Comparison of ENCODE assay signal across 25 cellular contexts in the genomic region with DNA sequence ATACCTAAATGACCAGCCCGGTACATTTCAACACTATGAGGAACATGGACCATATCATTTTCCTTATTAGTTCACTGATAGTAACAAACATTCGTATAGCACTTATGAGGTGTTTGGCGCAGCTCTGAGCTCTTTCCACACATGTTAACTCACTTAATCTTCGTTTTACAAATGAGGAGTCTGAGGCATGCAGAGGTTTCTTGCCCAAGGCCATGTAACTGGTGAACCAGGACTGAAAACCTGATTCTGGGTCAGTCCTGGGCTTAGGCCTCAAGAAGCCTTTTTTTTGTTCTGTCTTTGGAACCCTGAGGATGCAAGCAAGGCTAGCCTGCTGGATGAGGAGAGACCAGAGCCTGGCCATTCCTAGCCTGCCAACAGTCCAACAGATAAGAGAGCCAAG.
"Had no signal": no experiment of that assay in that cellular context is flagged by ENCODE, and none has a peak within 500 bp of the region (broad histone marks: within the 10 kb centered on the region; RNA-seq: fewer than 3 reads in every experiment).

No MANE protein-coding gene starts in this region.

- H3K4me3 ChIP-seq: ascending aorta, body of pancreas, MG63 had no signal

- H3K9me3 ChIP-seq: ascending aorta, body of pancreas, MG63 had no signal

- H3K36me3 ChIP-seq: MG63 had no signal

- DNase-seq: activated CD4-positive, alpha-beta T cell treated with anti-CD3 and anti-CD28 coated beads for 4 hours; activated CD8-positive, alpha-beta memory T cell treated with anti-CD3 and anti-CD28 coated beads, Interleukin-2, amount 50 U/mL, for 48 hours; activated CD8-positive, alpha-beta T cell treated with anti-CD3 and anti-CD28 coated beads, Interleukin-2, amount 10 ng/mL, durations not matched to agents 7 days and 5 days; activated naive CD4-positive, alpha-beta T cell treated with Interleukin-2 at 50 U/mL for 16 hours; activated naive CD8-positive, alpha-beta T cell treated with anti-CD3 and anti-CD28 coated beads, Interleukin-2, amount 50 U/mL, for 24 hours; activated T-cell treated with anti-CD3 and anti-CD28 coated beads, Interleukin-2, amount 50 U/mL, for 1 hour; amniotic stem cell; body of pancreas; KG1; MG63; MV-4-11; NCI-H1092 treated with DMSO at 0.1 percent for 48 hours; NCI-H1436 treated with DMSO at 0.1 percent for 48 hours; NCI-H187; NCI-H2081; NCI-H446; NCI-H524; SHP77 treated with DMSO at 0.1 percent for 48 hours; T-cell; T-helper 2 cell; T1000; WERI-Rb-1 had no signal

- H3K36me3 Mint-ChIP-seq: activated naive CD4-positive, alpha-beta T cell treated with anti-CD3 and anti-CD28 coated beads, Interleukin-2, amount 50 U/mL, for 72 hours; T-cell had no signal

- H3K4me3 Mint-ChIP-seq: activated CD8-positive, alpha-beta T cell treated with anti-CD3 and anti-CD28 coated beads, Interleukin-2, amount 10 ng/mL, durations not matched to agents 7 days and 5 days; activated naive CD8-positive, alpha-beta T cell treated with anti-CD3 and anti-CD28 coated beads, Interleukin-2, amount 50 U/mL, for 24 hours; central memory CD8-positive, alpha-beta T cell; T-cell had no signal

- H3K27ac ChIP-seq: ascending aorta, body of pancreas, WERI-Rb-1 had no signal

- H3K4me1 ChIP-seq: ascending aorta had no signal

- H3K4me1 Mint-ChIP-seq: activated naive CD8-positive, alpha-beta T cell treated with anti-CD3 and anti-CD28 coated beads, Interleukin-2, amount 50 U/mL, for 24 hours; central memory CD8-positive, alpha-beta T cell; T-cell had no signal

- H3K27ac Mint-ChIP-seq: activated CD8-positive, alpha-beta T cell treated with anti-CD3 and anti-CD28 coated beads, Interleukin-2, amount 10 ng/mL, durations not matched to agents 7 days and 5 days; activated naive CD4-positive, alpha-beta T cell treated with anti-CD3 and anti-CD28 coated beads, Interleukin-2, amount 50 U/mL, for 72 hours; activated naive CD8-positive, alpha-beta T cell treated with anti-CD3 and anti-CD28 coated beads, Interleukin-2, amount 50 U/mL, for 24 hours; T-cell had no signal

- ATAC-seq: activated CD8-positive, alpha-beta T cell treated with anti-CD3 and anti-CD28 coated beads, Interleukin-2, amount 10 ng/mL, durations not matched to agents 7 days and 5 days; activated naive CD4-positive, alpha-beta T cell treated with anti-CD3 and anti-CD28 coated beads, Interleukin-2, amount 50 U/mL, for 72 hours; activated naive CD8-positive, alpha-beta T cell treated with anti-CD3 and anti-CD28 coated beads, Interleukin-2, amount 50 U/mL, for 24 hours; body of pancreas; T-cell had no signal

- H3K9me3 Mint-ChIP-seq: activated naive CD4-positive, alpha-beta T cell treated with anti-CD3 and anti-CD28 coated beads, Interleukin-2, amount 50 U/mL, for 72 hours; activated naive CD8-positive, alpha-beta T cell treated with anti-CD3 and anti-CD28 coated beads, Interleukin-2, amount 50 U/mL, for 24 hours; central memory CD8-positive, alpha-beta T cell; T-cell had no signal

- H3K27me3 ChIP-seq: ascending aorta, body of pancreas, MG63 had no signal
